In genomic region chr10:128898133-128898915, GRCh38 we compare ENCODE assay signal across 15 cellular contexts.
"Had no signal": no experiment of that assay in that cellular context is flagged by ENCODE, and none has a peak within 500 bp of the region (broad histone marks: within the 10 kb centered on the region; RNA-seq: fewer than 3 reads in every experiment).

No MANE protein-coding gene starts in this region.

- H3K27me3 ChIP-seq: cardiac muscle cell, colonic mucosa, vagina had no signal

- H3K27ac ChIP-seq: cardiac muscle cell, colonic mucosa, pancreas, thoracic aorta, vagina, WERI-Rb-1 had no signal

- H3K9me3 ChIP-seq: colonic mucosa, pancreas, thoracic aorta, vagina had no signal

- H3K4me3 ChIP-seq: cardiac muscle cell, colonic mucosa, heart right ventricle, pancreas, skin epidermis, thoracic aorta, vagina had no signal

- H3K4me1 ChIP-seq: colonic mucosa, pancreas, vagina had no signal

- H3K36me3 ChIP-seq: cardiac muscle cell, colonic mucosa, heart right ventricle, pancreas, thoracic aorta, vagina, WERI-Rb-1 had no signal

- DNase-seq: activated CD4-positive, alpha-beta T cell treated with anti-CD3 and anti-CD28 coated beads for 48 hours; activated CD8-positive, alpha-beta T cell treated with anti-CD3 and anti-CD28 coated beads, Interleukin-2, amount 10 ng/mL, durations not matched to agents 7 days and 5 days; activated naive CD4-positive, alpha-beta T cell treated with anti-CD3 and anti-CD28 coated beads, Interleukin-2, amount 10 ng/mL, durations not matched to agents 7 days and 5 days; colonic mucosa; heart right ventricle; left colon; pancreas; stimulated activated CD4-positive, alpha-beta T cell treated with anti-CD3 and anti-CD28 coated beads, Interleukin-4, amount 100 ng/mL, for 4 hours; stimulated activated naive CD8-positive, alpha-beta T cell treated with anti-CD3 and anti-CD28 coated beads, Interleukin-15, amount 100 ng/mL, for 72 hours; T1000; WERI-Rb-1 had no signal
